ENCODE assay signal across 9 cellular contexts in genomic region chr11:130671801-130672700, GRCh38.
DNase-seq lines count a peak whose midpoint lies in the region; TF ChIP-seq lines count a peak whose summit lies in the region.
"Had no signal": no experiment of that assay in that cellular context is flagged by ENCODE, and none has a peak within 500 bp of the region (broad histone marks: within the 10 kb centered on the region; RNA-seq: fewer than 3 reads in every experiment).

No MANE protein-coding gene starts in this region.

- H2AFZ ChIP-seq in GM23248: no peak overlapping the region
- H2AFZ ChIP-seq in hepatocyte: no peak overlapping the region

- H3K9me3 ChIP-seq in GM23248 (ENCODE audit: low read depth) (no peaks in the 10 kb centered on the region), hepatocyte (ENCODE audit: low read depth) (no peaks in the 10 kb centered on the region), skeletal muscle satellite cell (replicated peaks; ENCODE audit: low read length) (no peaks in the 10 kb centered on the region)

- peak; percentile 91 for DNase-seq in GM23248
- peak; percentile 91 for DNase-seq in astrocyte of the cerebellum (ENCODE audit: low read depth)
- DNase-seq in hepatocyte (ENCODE audit: low spot score): peak; percentile 88
- no peak for DNase-seq in 8988T
- no peak for DNase-seq in HuH-7 (ENCODE audit: low spot score)
- DNase-seq in activated CD4-positive, alpha-beta T cell treated with anti-CD3 and anti-CD28 coated beads, Interleukin-2, amount 50 U/mL, for 4 hours: no peak
- no peak for DNase-seq in NCI-H1694 (lab: John Stamatoyannopoulos, UW)

- H3K36me3 ChIP-seq in GM23248 (ENCODE audit: low read depth) (no peaks in the 10 kb centered on the region), hepatocyte (replicated peaks; ENCODE audit: insufficient read depth, low read depth) (no peaks in the 10 kb centered on the region), skeletal muscle satellite cell (ENCODE audit: insufficient read depth, low read length) (no peaks in the 10 kb centered on the region)

- WGBS in GM23248 (ENCODE audit: low coverage in 1 of 2, low lambda C conversion rate in 2 of 2, missing lambda C conversion rate in 2 of 2), 2 experiments: 53 to 54% methylated on average over 14 of the region's 14 CpGs
- WGBS in hepatocyte (ENCODE audit: low lambda C conversion rate, missing lambda C conversion rate): 64% methylated on average over 14 of the region's 14 CpGs

- H3F3A ChIP-seq in GM23248 (ENCODE audit: insufficient read depth): peaks cover 31% of the 10 kb centered on the region

- no peak overlapping the region for H3K4me2 ChIP-seq in GM23248 (ENCODE audit: unreplicated experiment)
- H3K4me2 ChIP-seq in hepatocyte: no peak overlapping the region
- no peak overlapping the region for H3K4me2 ChIP-seq in skeletal muscle satellite cell (ENCODE audit: low read length)

- no peaks in the 10 kb centered on the region for H3K27me3 ChIP-seq in GM23248 (replicated peaks; ENCODE audit: insufficient read depth)
- no peaks in the 10 kb centered on the region for H3K27me3 ChIP-seq in hepatocyte
- no peaks in the 10 kb centered on the region for H3K27me3 ChIP-seq in skeletal muscle satellite cell (ENCODE audit: control insufficient read depth, insufficient read depth, low read length)

- H3K4me1 ChIP-seq in GM23248 (ENCODE audit: insufficient read depth) (peaks cover 43% of the 10 kb centered on the region), hepatocyte (ENCODE audit: insufficient read depth) (peaks cover 14% of the 10 kb centered on the region), skeletal muscle satellite cell (ENCODE audit: control insufficient read depth, insufficient read depth, low read length) (peaks cover 40% of the 10 kb centered on the region)

- H4K20me1 ChIP-seq in GM23248 (ENCODE audit: insufficient read depth) (no peaks in the 10 kb centered on the region), hepatocyte (ENCODE audit: insufficient read depth, poor library complexity, severe bottlenecking) (no peaks in the 10 kb centered on the region)

- H3K27ac ChIP-seq in GM23248 (peak overlapping the region; percentile 51), hepatocyte (peak overlapping the region; percentile 77)
- H3K27ac ChIP-seq: VCaP had no signal

- 0 out of 2 replicates have a peak overlapping the region, but pooled peaks have one; percentile 22 for H3K9ac ChIP-seq in GM23248
- peak overlapping the region; percentile 56 for H3K9ac ChIP-seq in skeletal muscle satellite cell (ENCODE audit: low read depth, low read length)

- H3K4me3 ChIP-seq in GM23248: no peak overlapping the region
- H3K4me3 ChIP-seq in astrocyte of the cerebellum (ENCODE audit: low read depth, low read length): no peak overlapping the region
- H3K4me3 ChIP-seq in hepatocyte: no peak overlapping the region
- no peak overlapping the region for H3K4me3 ChIP-seq in skeletal muscle satellite cell (ENCODE audit: low read length)

- no peak for TF ChIP-seq CTCF in astrocyte of the cerebellum (IDR thresholded peaks at IDR 0.05; ENCODE audit: low read depth, low read length, missing control alignments)
- TF ChIP-seq CTCF in hepatocyte (IDR thresholded peaks at IDR 0.05; ENCODE audit: poor library complexity): no peak

- H3K9me2 ChIP-seq in GM23248 (ENCODE audit: insufficient read depth): no peaks in the 10 kb centered on the region
- H3K9me2 ChIP-seq in hepatocyte (replicated peaks; ENCODE audit: insufficient read depth): no peaks in the 10 kb centered on the region

- H3K79me2 ChIP-seq in GM23248 (ENCODE audit: insufficient read depth) (no peaks in the 10 kb centered on the region), hepatocyte (no peaks in the 10 kb centered on the region)

- in situ Hi-C loops in GM23248 (cut with MboI) (no loop called here), astrocyte of the cerebellum (cut with HindIII; ENCODE audit: low sequenced_read_pairs) (no loop called here)

Comparison
In these comparisons a context has a peak if more than half of its experiments do, and no peak if none do; other contexts are left out.
1. DNase-seq: peak in GM23248 (single experiment), astrocyte of the cerebellum (single experiment) and hepatocyte (single experiment); none in 8988T (single experiment), HuH-7 (single experiment), activated CD4-positive, alpha-beta T cell treated with anti-CD3 and anti-CD28 coated beads, Interleukin-2, amount 50 U/mL, for 4 hours (0 of 2) and NCI-H1694 (single experiment).